24 cellular contexts compared by ENCODE assay signal in genomic region chr4:181106410-181106809, GRCh38.
"Had no signal": no experiment of that assay in that cellular context is flagged by ENCODE, and none has a peak within 500 bp of the region (broad histone marks: within the 10 kb centered on the region; RNA-seq: fewer than 3 reads in every experiment).

No MANE protein-coding gene starts in this region.

- H2AFZ ChIP-seq: hepatocyte had no signal

- H3K36me3 ChIP-seq: colonic mucosa, esophagus muscularis mucosa, esophagus squamous epithelium, gastrocnemius medialis, gastroesophageal sphincter, heart left ventricle, heart right ventricle had no signal

- H3K4me2 ChIP-seq: hepatocyte had no signal

- DNase-seq: colonic mucosa; cortex of kidney; dermis blood vessel endothelial cell; dorsolateral prefrontal cortex; effector CD4-positive, alpha-beta T cell; effector CD8-positive, alpha-beta T cell; effector memory CD4-positive, alpha-beta T cell; effector memory CD8-positive, alpha-beta T cell; endodermal cell; erythroblast; esophagus squamous epithelium; foreskin fibroblast; foreskin keratinocyte; foreskin melanocyte; gastrocnemius medialis; glutamatergic neuron; head of caudate nucleus; heart left ventricle; heart right ventricle had no signal

- H3K9me3 ChIP-seq: colonic mucosa, esophagus muscularis mucosa, esophagus squamous epithelium, gastrocnemius medialis, gastroesophageal sphincter, heart left ventricle, heart right ventricle had no signal

- H3K4me3 ChIP-seq: colonic mucosa, coronary artery, dorsolateral prefrontal cortex, esophagus muscularis mucosa, esophagus squamous epithelium, gastrocnemius medialis, gastroesophageal sphincter, heart left ventricle, heart right ventricle, hepatocyte had no signal

- H3K27me3 ChIP-seq: colonic mucosa, esophagus muscularis mucosa, esophagus squamous epithelium, foreskin keratinocyte, gastrocnemius medialis, gastroesophageal sphincter, heart left ventricle, hepatocyte had no signal

- H3K27ac ChIP-seq: colonic mucosa, coronary artery, dorsolateral prefrontal cortex, epithelial cell of prostate, esophagus muscularis mucosa, esophagus squamous epithelium, foreskin keratinocyte, gastrocnemius medialis, gastroesophageal sphincter, heart left ventricle, heart right ventricle, hepatocyte had no signal

- H3K79me2 ChIP-seq: hepatocyte had no signal
